In the genomic region with DNA sequence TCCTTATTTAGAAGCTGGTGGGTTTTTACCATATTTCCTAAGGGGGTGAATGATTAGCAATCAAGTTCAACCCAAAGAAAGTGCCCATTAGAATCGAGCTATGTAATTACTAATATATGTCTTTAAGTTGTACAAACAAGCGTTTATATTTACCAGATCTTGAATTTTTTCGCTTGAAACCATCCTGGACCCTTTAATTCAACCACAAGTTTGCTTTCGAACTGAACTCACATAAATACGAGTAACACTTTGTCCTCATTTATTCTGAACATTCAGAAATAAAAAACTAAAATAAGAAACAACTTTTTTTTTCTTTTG, we compare ENCODE assay signal across 8 cellular contexts. TPM values are rescaled to one million over a fixed set of nuclear protein-coding genes. Genes with fewer than 3 reads are reported as not detected.
DNase-seq lines count a peak whose midpoint lies in the region; ATAC-seq, FAIRE-seq and TF ChIP-seq lines count a peak whose summit lies in the region.

No MANE protein-coding gene starts in this region.

- peaks cover 39% of the 10 kb centered on the region for H3K79me2 ChIP-seq in GM12878 (ENCODE audit: control insufficient read depth, insufficient read depth, low read length)

- CTCF ChIA-PET in GM12878 (lab: Yijun Ruan, JAX), result interaction anchor here (0.8 to 3.6 kb wide), 10 partner anchors 10 to 410 kb away, joined by 3 to 15 read pairs (median 6); no protein-coding TSS in a partner anchor

- TF ChIP-seq CTCF in cardiac muscle cell (IDR thresholded peaks at IDR 0.05; ENCODE audit: low read depth, low read length) (no peak), GM12878 (IDR thresholded peaks at IDR 0.05 in 2 of 3, conservative IDR thresholded peaks at IDR 0.05 in 1 of 3; ENCODE audit: control insufficient read depth in 2 of 3, extremely low read depth in 1 of 3, insufficient read depth in 1 of 3, low read depth in 3 of 3, low read length in 3 of 3) (no peak)

- H3K9me3 ChIP-seq in cardiac muscle cell (ENCODE audit: low read depth), result no peaks in the 10 kb centered on the region
- no peaks in the 10 kb centered on the region for H3K9me3 ChIP-seq in GM12878 (replicated peaks; ENCODE audit: control insufficient read depth, insufficient read depth, low read length)
- H3K9me3 ChIP-seq in mononuclear cell (ENCODE audit: low read depth, low read length), result no peaks in the 10 kb centered on the region

- FAIRE-seq in GM12878 (lab: Jason Lieb, UNC), result no peak

- no peak overlapping the region for H2AFZ ChIP-seq in GM12878 (ENCODE audit: control insufficient read depth, low read depth, low read length)

- TF ChIP-seq POLR2A in GM12878 (IDR thresholded peaks at IDR 0.05; ENCODE audit: low read depth, low read length), result no peak

- DNase-seq in cardiac muscle cell (ENCODE audit: low read depth in 1 of 2, low spot score in 1 of 2), result no peak
- DNase-seq in Right ventricle myocardium superior, result no peak
- no peak for DNase-seq in GM12878 (ENCODE audit: low read depth, low spot score)
- no peak for DNase-seq in pons (ENCODE audit: low spot score)

- no peak for TF ChIP-seq RAD21 in GM12878 (IDR thresholded peaks at IDR 0.05; ENCODE audit: insufficient read depth, low read depth, low read length)

- ATAC-seq in Right ventricle myocardium superior (ENCODE audit: poor library complexity) (no peak), GM12878 (no peak), GM19463 (IDR thresholded peaks at IDR 0.05; ENCODE audit: unreplicated experiment) (no peak), GM18873 (IDR thresholded peaks at IDR 0.05; ENCODE audit: low FRiP score, unreplicated experiment) (no peak)

- H3K4me3 ChIP-seq in cardiac muscle cell, result peak overlapping the region; percentile 94
- peak overlapping the region; percentile 80 for H3K4me3 ChIP-seq in GM12878
- H3K4me3 ChIP-seq in mononuclear cell (ENCODE audit: low read length), result peak overlapping the region; percentile 67
- peak overlapping the region; percentile 92 for H3K4me3 ChIP-seq in urinary bladder (ENCODE audit: low read depth, low read length)

- WGBS in GM12878 (ENCODE audit: insufficient coverage, insufficient replicate concordance, low lambda C conversion rate, missing lambda C conversion rate), result 0% methylated on average over 5 of the region's 5 CpGs
- 59% methylated on average over 5 of the region's 5 CpGs for WGBS in urinary bladder

- H3K27ac ChIP-seq in cardiac muscle cell, result peak overlapping the region; percentile 99
- peak overlapping the region; percentile 74 for H3K27ac ChIP-seq in GM12878 (ENCODE audit: control insufficient read depth, insufficient read depth)
- no peak overlapping the region for H3K27ac ChIP-seq in urinary bladder (ENCODE audit: low read depth)

- no peaks in the 10 kb centered on the region for H4K20me1 ChIP-seq in GM12878 (ENCODE audit: control insufficient read depth, insufficient read depth)

- POLR2A ChIA-PET in GM12878 (lab: Charles Lee), result interaction anchor here (0.5 to 3.4 kb wide), 9 partner anchors 9 to 619 kb away, joined by 3 to 19 read pairs (median 4); no protein-coding TSS in a partner anchor

- H3K4me1 ChIP-seq in cardiac muscle cell (ENCODE audit: low read depth) (peaks cover 45% of the 10 kb centered on the region), GM12878 (ENCODE audit: control insufficient read depth, insufficient read depth, low read length) (no peaks in the 10 kb centered on the region), mononuclear cell (ENCODE audit: insufficient read depth, low read length) (peaks cover 25% of the 10 kb centered on the region), urinary bladder (ENCODE audit: insufficient read depth) (no peaks in the 10 kb centered on the region)

- peak overlapping the region; percentile 94 for H3K9ac ChIP-seq in GM12878 (ENCODE audit: control insufficient read depth, insufficient read depth, low read length)

- in situ Hi-C loops in GM12878 (cut with MboI), result no loop called here

- peaks cover 5% of the 10 kb centered on the region for H3K36me3 ChIP-seq in cardiac muscle cell
- H3K36me3 ChIP-seq in GM12878 (ENCODE audit: control insufficient read depth in 2 of 2, insufficient read depth in 2 of 2, low read length in 1 of 2), result peaks cover 6 to 21% of the 10 kb centered on the region in 2 experiments
- peaks cover 3% of the 10 kb centered on the region for H3K36me3 ChIP-seq in urinary bladder (ENCODE audit: insufficient read depth)

- intact Hi-C loops in Right ventricle myocardium superior (cut with DNase I), result no loop called here
- intact Hi-C loops in GM12878 (cut with micrococcal nuclease; ENCODE audit: unreplicated experiment), result loop anchor here (1.0 to 10.0 kb wide), 5 partner anchors 16 to 1064 kb away; partner anchors contain the start of genes DBF4, DMTF1, SLC25A40 and TMEM243

- SMC1A ChIA-PET in GM12878 (lab: Charles Lee; ENCODE audit: uncharacterized antibody, unreplicated experiment), result interaction anchor here (0.6 to 8.4 kb wide), 15 partner anchors 12 to 429 kb away, joined by 3 to 78 read pairs (median 3); no protein-coding TSS in a partner anchor

- BruUV-seq in GM12878 (replicated peaks; lab: Mats Ljungman, UMichigan), result no TSS peak

- RAD21 ChIA-PET in GM12878 (lab: Charles Lee; ENCODE audit: unreplicated experiment), result interaction anchor here (0.7 to 6.9 kb wide), 12 partner anchors 10 to 336 kb away, joined by 3 to 52 read pairs (median 4); partner anchors contain the start of gene ADAM22

- no peaks in the 10 kb centered on the region for H3K27me3 ChIP-seq in cardiac muscle cell
- no peaks in the 10 kb centered on the region for H3K27me3 ChIP-seq in GM12878 (replicated peaks in 1 of 2; ENCODE audit: control insufficient read depth in 2 of 2, insufficient read depth in 2 of 2, low read length in 1 of 2)
- H3K27me3 ChIP-seq in mononuclear cell (ENCODE audit: insufficient read depth, low read length), result no peaks in the 10 kb centered on the region

- H3K4me2 ChIP-seq in GM12878 (ENCODE audit: control insufficient read depth, insufficient read depth), result peak overlapping the region; percentile 53

- peak in 1 of 2 experiments; percentile 79; a peak in 1 of 4 replicates for TF ChIP-seq EP300 in GM12878 (IDR thresholded peaks at IDR 0.05; ENCODE audit: borderline replicate concordance in 1 of 2, control insufficient read depth in 1 of 2, low read depth in 2 of 2, low read length in 2 of 2)

TF ChIP-seq in GM12878, 131 proteins besides CTCF, POLR2A, EP300 and RAD21 (continues in another document):
- TF ChIP-seq, protein P1, sequence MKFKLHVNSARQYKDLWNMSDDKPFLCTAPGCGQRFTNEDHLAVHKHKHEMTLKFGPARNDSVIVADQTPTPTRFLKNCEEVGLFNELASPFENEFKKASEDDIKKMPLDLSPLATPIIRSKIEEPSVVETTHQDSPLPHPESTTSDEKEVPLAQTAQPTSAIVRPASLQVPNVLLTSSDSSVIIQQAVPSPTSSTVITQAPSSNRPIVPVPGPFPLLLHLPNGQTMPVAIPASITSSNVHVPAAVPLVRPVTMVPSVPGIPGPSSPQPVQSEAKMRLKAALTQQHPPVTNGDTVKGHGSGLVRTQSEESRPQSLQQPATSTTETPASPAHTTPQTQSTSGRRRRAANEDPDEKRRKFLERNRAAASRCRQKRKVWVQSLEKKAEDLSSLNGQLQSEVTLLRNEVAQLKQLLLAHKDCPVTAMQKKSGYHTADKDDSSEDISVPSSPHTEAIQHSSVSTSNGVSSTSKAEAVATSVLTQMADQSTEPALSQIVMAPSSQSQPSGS (IDR thresholded peaks at IDR 0.05; ENCODE audit: low read length), result peak; percentile 4; the same call in 1 of the 2 replicates
- TF ChIP-seq MEF2A (IDR thresholded peaks at IDR 0.05; ENCODE audit: insufficient read depth, low read depth, low read length) (peak; percentile 94; the same call in 1 of the 2 replicates), TAF1 (IDR thresholded peaks at IDR 0.05; ENCODE audit: borderline replicate concordance, low read depth, low read length) (no peak), EED (IDR thresholded peaks at IDR 0.05; ENCODE audit: low read depth) (no peak)

RNA-seq across cellular contexts. Expression of gene SRI, which starts 1.5 kb away (rescaled TPM):
- total RNA-seq in cardiac muscle cell (99.4 and 115 TPM in 2 replicates), Right ventricle myocardium superior (82.5 TPM), GM12878 (2014; rRNA removed) (94.7 and 139 TPM in 2 replicates), GM12878 (2014; rRNA removed; fragmentation: Illumina TruSeq; extraction: Trizol) (200 and 229 TPM in 2 replicates), GM12878 (2021) (190 and 203 TPM in 2 replicates), mononuclear cell (40.0 TPM), urinary bladder (92.9 TPM)
- polyA plus RNA-seq in cardiac muscle cell (348 and 458 TPM in 2 replicates), GM12878 (2011; rRNA removed) (588 and 745 TPM in 2 replicates), GM12878 (2014; fragmentation: Illumina TruSeq; extraction: Trizol) (240 and 288 TPM in 2 replicates), GM12878 (2014; fragmentation: Nextera tagmentation; extraction: Ambion mirVana) (100 to 1,000 TPM; 174 to 259 TPM), GM12878 (2014; rRNA removed) (225 and 243 TPM in 2 replicates), GM12878 (2016; fragmentation: Nextera tagmentation; extraction: Ambion mirVana) (100 to 1,000 TPM; 490 to 511 TPM), urinary bladder (88.1 TPM)
- total RNA-seq in GM12878 (2013; cell fraction: nucleolus; rRNA removed), result 183 and 195 TPM in 2 replicates
- 109 TPM for polyA plus RNA-seq in GM12878 (2011; ENCODE audit: low read depth)
- polyA plus RNA-seq in GM12878 (2011; cell fraction: cytosol; rRNA removed), result 297 and 342 TPM in 2 replicates
- 282 and 382 TPM in 2 replicates for polyA plus RNA-seq in GM12878 (2011; cell fraction: nucleus; rRNA removed)
- 162 and 251 TPM in 2 replicates for polyA plus RNA-seq in GM12878 (2012)
- polyA minus RNA-seq in GM12878 (2011; rRNA and poly(A)+ RNA removed), result 167 and 240 TPM in 2 replicates
- 93.7 and 113 TPM in 2 replicates for polyA minus RNA-seq in GM12878 (2011; cell fraction: cytosol; rRNA and poly(A)+ RNA removed)
- polyA minus RNA-seq in GM12878 (2011; cell fraction: nucleus; rRNA and poly(A)+ RNA removed), result 99.6 and 160 TPM in 2 replicates
